Comparison of ENCODE assay signal across 22 cellular contexts in the genomic region with DNA sequence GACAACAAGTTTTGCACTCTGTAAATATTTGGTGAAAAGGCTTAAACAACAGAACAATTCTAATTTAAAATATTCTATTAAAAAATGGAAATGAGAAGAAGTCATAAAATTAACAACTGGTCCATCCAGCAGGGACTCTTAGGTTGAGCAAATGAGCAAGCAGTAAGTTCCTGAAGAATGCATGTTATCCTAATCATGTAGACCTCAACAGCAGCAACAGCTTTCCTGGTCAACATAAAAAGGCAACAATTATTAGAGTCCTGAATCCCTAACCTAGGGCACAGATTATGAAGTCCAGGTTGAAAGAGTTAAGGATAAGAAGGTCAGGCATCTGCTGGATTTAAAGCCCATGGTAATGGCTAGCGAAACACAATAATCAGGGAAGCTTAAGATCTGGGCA.
A peak's percentile ranks its signal among the peaks of the same experiment; 100 is the strongest.
DNase-seq lines count a peak whose midpoint lies in the region; ATAC-seq, FAIRE-seq and TF ChIP-seq lines count a peak whose summit lies in the region.
"Had no signal": no experiment of that assay in that cellular context is flagged by ENCODE, and none has a peak within 500 bp of the region (broad histone marks: within the 10 kb centered on the region; RNA-seq: fewer than 3 reads in every experiment).

No MANE protein-coding gene starts in this region.

- H3K9me3 Mint-ChIP-seq in stimulated activated effector memory CD8-positive, alpha-beta T cell treated with anti-CD3 and anti-CD28 coated beads, Interleukin-12 subunit alpha, Interleukin-12 subunit beta, amount 100 ng/mL, for 72 hours = no peaks in the 10 kb centered on the region
- H3K9me3 Mint-ChIP-seq: HFFc6 had no signal

- H3K4me1 Mint-ChIP-seq in stimulated activated effector memory CD8-positive, alpha-beta T cell treated with anti-CD3 and anti-CD28 coated beads, Interleukin-12 subunit alpha, Interleukin-12 subunit beta, amount 100 ng/mL, for 72 hours = no peaks in the 10 kb centered on the region

- peaks cover 17% of the 10 kb centered on the region for H3F3A ChIP-seq in Loucy (ENCODE audit: low read depth)

- no peak overlapping the region for H3K4me3 ChIP-seq in AG10803 (ENCODE audit: low read length)
- peak overlapping the region; percentile 47 for H3K4me3 ChIP-seq in Loucy (ENCODE audit: low read length, poor library complexity, severe bottlenecking)
- H3K4me3 ChIP-seq: GM12878, Peyer's patch, SJSA1 had no signal

- H3K9me3 ChIP-seq in Loucy (ENCODE audit: insufficient read depth, low read depth, low read length) = no peaks in the 10 kb centered on the region
- H3K9me3 ChIP-seq: Peyer's patch, SJSA1 had no signal

- H3K9ac ChIP-seq in Loucy (ENCODE audit: low read depth, low read length, poor library complexity, severe bottlenecking) = peak overlapping the region; percentile 84

- peaks cover 24% of the 10 kb centered on the region for H3K36me3 ChIP-seq in Loucy (ENCODE audit: insufficient read depth, low read length)
- H3K36me3 ChIP-seq: Peyer's patch, SJSA1 had no signal

- H3K27ac Mint-ChIP-seq in stimulated activated effector memory CD8-positive, alpha-beta T cell treated with anti-CD3 and anti-CD28 coated beads, Interleukin-12 subunit alpha, Interleukin-12 subunit beta, amount 100 ng/mL, for 72 hours = no peak overlapping the region
- H3K27ac Mint-ChIP-seq: CD14-positive monocyte, HFFc6 had no signal

- H3K27me3 ChIP-seq in Loucy (ENCODE audit: insufficient read depth, low read length, poor library complexity, severe bottlenecking) = no peaks in the 10 kb centered on the region
- H3K27me3 ChIP-seq: Peyer's patch, SJSA1 had no signal

- H3K4me1 ChIP-seq in Loucy (ENCODE audit: insufficient read depth, low read length, poor library complexity, severe bottlenecking) = peaks cover 80% of the 10 kb centered on the region
- H3K4me1 ChIP-seq: Peyer's patch, SJSA1 had no signal

- H3K4me2 ChIP-seq in Loucy (ENCODE audit: low read depth, low read length, poor library complexity, severe bottlenecking) = peak overlapping the region; percentile 75

- H3K79me2 ChIP-seq in Loucy (ENCODE audit: insufficient read depth, low read length) = peaks cover 68% of the 10 kb centered on the region

- no peaks in the 10 kb centered on the region for H4K20me1 ChIP-seq in Loucy (ENCODE audit: insufficient read depth, low read length, poor library complexity, severe bottlenecking)

- no peaks in the 10 kb centered on the region for H3K9me2 ChIP-seq in Loucy (replicated peaks; ENCODE audit: low read depth, low read length)

- H3K4me3 Mint-ChIP-seq in stimulated activated effector memory CD8-positive, alpha-beta T cell treated with anti-CD3 and anti-CD28 coated beads, Interleukin-12 subunit alpha, Interleukin-12 subunit beta, amount 100 ng/mL, for 72 hours = no peak overlapping the region
- H3K4me3 Mint-ChIP-seq: CD14-positive monocyte, HFFc6 had no signal

- no peak overlapping the region for H2AFZ ChIP-seq in Loucy (ENCODE audit: low read length)

- TF ChIP-seq CTCF in AG10803 (conservative IDR thresholded peaks at IDR 0.05; ENCODE audit: low read length) (no peak), Loucy (conservative IDR thresholded peaks at IDR 0.05; ENCODE audit: low read length) (no peak)

- no peak for TF ChIP-seq POLR2A in GM12891 (IDR thresholded peaks at IDR 0.05; ENCODE audit: low read depth, low read length)

- peak; percentile 15 for DNase-seq in AG10803 (ENCODE audit: low read depth)
- DNase-seq in GM12891 (ENCODE audit: insufficient read length, low spot score) = no peak
- peak; percentile 65 for DNase-seq in myocyte (ENCODE audit: low read depth)
- DNase-seq in stimulated activated effector memory CD8-positive, alpha-beta T cell treated with anti-CD3 and anti-CD28 coated beads, Interleukin-12 subunit alpha, Interleukin-12 subunit beta, amount 100 ng/mL, for 72 hours (ENCODE audit: low spot score in 2 of 2) = no peak
- DNase-seq in NCI-H187 treated with DMSO at 0.1 percent for 48 hours (lab: John Stamatoyannopoulos, UW) = no peak
- DNase-seq: 8988T; DMS53; H7; HFFc6; NCI-H1092; NCI-H1436; NCI-H1930; NCI-H69; NK-92 treated with Interleukin-12 subunit alpha and Interleukin-12 subunit beta, amount 100 ng/mL, for 24 hours; Peyer's patch; T-helper 1 cell had no signal

- no peak for ATAC-seq in stimulated activated effector memory CD8-positive, alpha-beta T cell treated with anti-CD3 and anti-CD28 coated beads, Interleukin-12 subunit alpha, Interleukin-12 subunit beta, amount 100 ng/mL, for 72 hours
- no peak for ATAC-seq in activated CD4-positive, CD25-positive, alpha-beta regulatory T cell treated with anti-CD3 and anti-CD28 coated beads, Interleukin-2, amount 50 U/mL, for 24 hours

- peak; percentile 43 for FAIRE-seq in GM12891 (lab: Jason Lieb, UNC)
- FAIRE-seq: D721Med, GM12878 had no signal

- H3K36me3 Mint-ChIP-seq in stimulated activated effector memory CD8-positive, alpha-beta T cell treated with anti-CD3 and anti-CD28 coated beads, Interleukin-12 subunit alpha, Interleukin-12 subunit beta, amount 100 ng/mL, for 72 hours = no peaks in the 10 kb centered on the region

TF ChIP-seq in GM12891, 5 proteins besides CTCF, POLR2A, EP300 and RAD21:
- TF ChIP-seq SPI1 (IDR thresholded peaks at IDR 0.05; ENCODE audit: low read depth, low read length) (no peak), POLR2AphosphoS5 (IDR thresholded peaks at IDR 0.05; ENCODE audit: low read depth, low read length) (no peak), PAX5 (IDR thresholded peaks at IDR 0.05; ENCODE audit: insufficient read depth, low read length, severe bottlenecking) (no peak), TAF1 (IDR thresholded peaks at IDR 0.05; ENCODE audit: low read depth, low read length) (no peak), POU2F2 (IDR thresholded peaks at IDR 0.05; ENCODE audit: low read depth, low read length) (no peak)

Comparison
In these comparisons a context has a peak if more than half of its experiments do, and no peak if none do; other contexts are left out.
1. DNase-seq: peak in AG10803 (single experiment) and myocyte (single experiment); none in GM12891 (single experiment), stimulated activated effector memory CD8-positive, alpha-beta T cell treated with anti-CD3 and anti-CD28 coated beads, Interleukin-12 subunit alpha, Interleukin-12 subunit beta, amount 100 ng/mL, for 72 hours (0 of 2) and NCI-H187 treated with DMSO at 0.1 percent for 48 hours (single experiment).